Comparison of ENCODE assay signal across 16 cellular contexts in genomic region chr12:3278681-3279414, GRCh38.
DNase-seq lines count a peak whose midpoint lies in the region; ATAC-seq and TF ChIP-seq lines count a peak whose summit lies in the region.
"Had no signal": no experiment of that assay in that cellular context is flagged by ENCODE, and none has a peak within 500 bp of the region (broad histone marks: within the 10 kb centered on the region; RNA-seq: fewer than 3 reads in every experiment).

No MANE protein-coding gene starts in this region.

- no peak for DNase-seq in left ventricle myocardium inferior
- no peak for DNase-seq in right atrium auricular region (ENCODE audit: low spot score)
- peak; percentile 41 for DNase-seq in mammary epithelial cell
- DNase-seq in fibroblast of mammary gland (ENCODE audit: low read depth), result peak; percentile 18
- no peak for DNase-seq in right lobe of liver
- DNase-seq in DMS79 treated with DMSO at 0.1 percent for 48 hours (lab: John Stamatoyannopoulos, UW), result no peak
- no peak for DNase-seq in NCI-H2227 treated with DMSO at 0.1 percent for 48 hours (lab: John Stamatoyannopoulos, UW)
- DNase-seq in DMS153 (lab: John Stamatoyannopoulos, UW), result no peak
- DNase-seq: MV-4-11, NCI-H1417, NCI-H187 treated with DMSO at 0.1 percent for 48 hours, NCI-H446, NCI-H69, SHP77 treated with DMSO at 0.1 percent for 48 hours had no signal

- in situ Hi-C loops in mammary epithelial cell (cut with MboI; ENCODE audit: low sequenced_read_pairs in 2 of 2), result loop anchor here (5.0 to 10.0 kb wide), 2 partner anchors 142 to 204 kb away; partner anchors contain the start of gene TSPAN9 (in 2 of the 2)

- H3K4me2 ChIP-seq in mammary epithelial cell (ENCODE audit: insufficient read depth, low read depth, low read length), result no peak overlapping the region

- H3K36me3 ChIP-seq in left ventricle myocardium inferior, result peaks cover 54% of the 10 kb centered on the region
- peaks cover 29% of the 10 kb centered on the region for H3K36me3 ChIP-seq in right atrium auricular region
- H3K36me3 ChIP-seq in mammary epithelial cell (ENCODE audit: insufficient read depth, low read length), result no peaks in the 10 kb centered on the region
- H3K36me3 ChIP-seq in right lobe of liver, result peaks cover 0 to 28% (median 1%) of the 10 kb centered on the region in 4 donors

- peaks cover 79% of the 10 kb centered on the region for H3K4me1 ChIP-seq in left ventricle myocardium inferior
- H3K4me1 ChIP-seq in right atrium auricular region, result peaks cover 0 to 35% of the 10 kb centered on the region in 2 donors
- no peaks in the 10 kb centered on the region for H3K4me1 ChIP-seq in mammary epithelial cell (ENCODE audit: insufficient read depth, low read length)
- H3K4me1 ChIP-seq in right lobe of liver, result no peaks in the 10 kb centered on the region

- BruUV-seq in mammary epithelial cell (replicated peaks; lab: Mats Ljungman, UMichigan), result no TSS peak

- WGBS in mammary epithelial cell (ENCODE audit: low coverage, missing lambda C conversion rate), result 92% methylated on average over 4 of the region's 5 CpGs
- 85% methylated on average over 5 of the region's 5 CpGs for WGBS in right lobe of liver (ENCODE audit: insufficient coverage, low coverage, low lambda C conversion rate, missing lambda C conversion rate)

- H3K4me3 ChIP-seq in left ventricle myocardium inferior (no peak overlapping the region), right atrium auricular region (no peak overlapping the region), mammary epithelial cell (replicated peaks in 1 of 3; ENCODE audit: insufficient read depth in 1 of 3, low read depth in 2 of 3, low read length in 3 of 3) (no peak overlapping the region), fibroblast of mammary gland (ENCODE audit: control insufficient read depth, low read depth, low read length) (no peak overlapping the region), right lobe of liver (no peak overlapping the region)
- H3K4me3 ChIP-seq: K562 had no signal

- H3K9me3 ChIP-seq in left ventricle myocardium inferior (replicated peaks) (no peaks in the 10 kb centered on the region), right atrium auricular region (no peaks in the 10 kb centered on the region), mammary epithelial cell (replicated peaks; ENCODE audit: insufficient read depth, low read length) (no peaks in the 10 kb centered on the region), right lobe of liver (no peaks in the 10 kb centered on the region)

- no peak for TF ChIP-seq POLR2A in right lobe of liver (IDR thresholded peaks at IDR 0.05)

- H3K27me3 ChIP-seq in left ventricle myocardium inferior (ENCODE audit: low read depth) (no peaks in the 10 kb centered on the region), right atrium auricular region (no peaks in the 10 kb centered on the region), mammary epithelial cell (ENCODE audit: insufficient read depth, low read length) (no peaks in the 10 kb centered on the region), right lobe of liver (no peaks in the 10 kb centered on the region)

- H3K9ac ChIP-seq in mammary epithelial cell (ENCODE audit: insufficient read depth, low read length), result no peak overlapping the region

- intact Hi-C loops in left ventricle myocardium inferior (cut with micrococcal nuclease) (loop anchor here (10.0 kb wide), 1 partner anchor 74 kb away; no protein-coding TSS in a partner anchor), mammary epithelial cell (cut with micrococcal nuclease) (loop anchor here (5.0 kb wide), 1 partner anchor 62 kb away; no protein-coding TSS in a partner anchor), right lobe of liver (cut with DNase I) (loop anchor here (5.0 to 10.0 kb wide), 4 partner anchors 74 to 207 kb away; partner anchors contain the start of gene TSPAN9 (in 1 of the 2))

- H2AFZ ChIP-seq in mammary epithelial cell (ENCODE audit: low read depth, low read length), result no peak overlapping the region

- no peak for ATAC-seq in right lobe of liver
- ATAC-seq: HCT116, K562 had no signal

- no peaks in the 10 kb centered on the region for H3K79me2 ChIP-seq in mammary epithelial cell (ENCODE audit: insufficient read depth, low read length)

- CTCF ChIA-PET in mammary epithelial cell (lab: Charles Lee; ENCODE audit: low non-redundant PET), result no interaction called here

- H4K20me1 ChIP-seq in mammary epithelial cell (ENCODE audit: insufficient read depth, low read length), result no peaks in the 10 kb centered on the region

- H3K27ac ChIP-seq in left ventricle myocardium inferior (replicated peaks) (peak overlapping the region; percentile 16), right atrium auricular region (no peak overlapping the region), mammary epithelial cell (ENCODE audit: insufficient read depth, low read depth, low read length) (no peak overlapping the region), right lobe of liver (no peak overlapping the region)

- no peak for TF ChIP-seq CTCF in left ventricle myocardium inferior (IDR thresholded peaks at IDR 0.05; ENCODE audit: borderline replicate concordance)
- TF ChIP-seq CTCF in right atrium auricular region (IDR thresholded peaks at IDR 0.05), result no peak
- TF ChIP-seq CTCF in mammary epithelial cell (conservative IDR thresholded peaks at IDR 0.05 in 1 of 2, IDR thresholded peaks at IDR 0.05 in 1 of 2; ENCODE audit: extremely low read depth in 1 of 2, insufficient read depth in 1 of 2, low read depth in 1 of 2, low read length in 2 of 2), result no peak
- no peak for TF ChIP-seq CTCF in fibroblast of mammary gland (conservative IDR thresholded peaks at IDR 0.05; ENCODE audit: control insufficient read depth, insufficient read depth, low read depth, low read length)
- no peak for TF ChIP-seq CTCF in right lobe of liver (IDR thresholded peaks at IDR 0.05)

- dilution Hi-C loops in mammary epithelial cell (cut with HindIII; ENCODE audit: low sequenced_read_pairs), result loop anchor here (5.0 kb wide), 4 partner anchors 47 to 207 kb away; no protein-coding TSS in a partner anchor

Comparison
In these comparisons a context has a peak if more than half of its experiments do, and no peak if none do; other contexts are left out.
1. DNase-seq: peak in mammary epithelial cell (single experiment) and fibroblast of mammary gland (single experiment); none in left ventricle myocardium inferior (single experiment), right atrium auricular region (single experiment), right lobe of liver (0 of 3), DMS79 treated with DMSO at 0.1 percent for 48 hours (single experiment), NCI-H2227 treated with DMSO at 0.1 percent for 48 hours (single experiment) and DMS153 (single experiment).